10 cellular contexts compared by ENCODE assay signal in genomic region chr7:101936223-101936611, GRCh38.
DNase-seq lines count a peak whose midpoint lies in the region; ATAC-seq and TF ChIP-seq lines count a peak whose summit lies in the region.
"Had no signal": no experiment of that assay in that cellular context is flagged by ENCODE, and none has a peak within 500 bp of the region (broad histone marks: within the 10 kb centered on the region; RNA-seq: fewer than 3 reads in every experiment).

No MANE protein-coding gene starts in this region.

- no peaks in the 10 kb centered on the region for H3K9me3 Mint-ChIP-seq in IgD-negative memory B cell
- H3K9me3 Mint-ChIP-seq: activated naive CD4-positive, alpha-beta T cell treated with anti-CD3 and anti-CD28 coated beads, Interleukin-2, amount 50 U/mL, for 24 hours had no signal

- H3K4me1 ChIP-seq in mucosa of descending colon (ENCODE audit: low read depth) (peaks cover 54% of the 10 kb centered on the region), tibial artery (peaks cover 12 to 51% (median 33%) of the 10 kb centered on the region in 4 donors)

- intact Hi-C loops in mucosa of descending colon (cut with DNase I, micrococcal nuclease), result no loop called here
- intact Hi-C loops in tibial artery (cut with DNase I; ENCODE audit: low total_unique reads), result loop anchor here (5.0 kb wide), 1 partner anchor 119 kb away; the partner anchor contains the start of gene CUX1

- H3K4me3 Mint-ChIP-seq in IgD-negative memory B cell, result peak overlapping the region in 3 of 4 donors; percentile 38 to 82 (median 81)
- H3K4me3 Mint-ChIP-seq: activated naive CD4-positive, alpha-beta T cell treated with anti-CD3 and anti-CD28 coated beads, Interleukin-2, amount 50 U/mL, for 24 hours had no signal

- peaks cover 2% of the 10 kb centered on the region for H3K36me3 Mint-ChIP-seq in IgD-negative memory B cell
- H3K36me3 Mint-ChIP-seq: activated naive CD4-positive, alpha-beta T cell treated with anti-CD3 and anti-CD28 coated beads, Interleukin-2, amount 50 U/mL, for 24 hours had no signal

- no peaks in the 10 kb centered on the region for H3K27me3 ChIP-seq in tibial artery

- peak; percentile 24 for ATAC-seq in mucosa of descending colon
- no peak for ATAC-seq in HG02798 (IDR thresholded peaks at IDR 0.05; ENCODE audit: poor library complexity, unreplicated experiment)

- peaks cover 18 to 32% (median 29%) of the 10 kb centered on the region in 3 donors for H3K4me1 Mint-ChIP-seq in IgD-negative memory B cell

- H3K4me3 ChIP-seq in epithelial cell of proximal tubule (ENCODE audit: low read depth, low read length) (peak overlapping the region; percentile 23), mucosa of descending colon (no peak overlapping the region), tibial artery (peak overlapping the region; percentile 45 to 52)

- no peaks in the 10 kb centered on the region for H3K36me3 ChIP-seq in mucosa of descending colon (ENCODE audit: low read depth)
- no peaks in the 10 kb centered on the region for H3K36me3 ChIP-seq in tibial artery

- H3K27me3 Mint-ChIP-seq in IgD-negative memory B cell, result peaks cover 2% of the 10 kb centered on the region
- H3K27me3 Mint-ChIP-seq: activated naive CD4-positive, alpha-beta T cell treated with anti-CD3 and anti-CD28 coated beads, Interleukin-2, amount 50 U/mL, for 24 hours had no signal

- no peak for DNase-seq in epithelial cell of proximal tubule (ENCODE audit: low read depth)
- peak in 2 of 3 donors; percentile 29 to 41 for DNase-seq in mucosa of descending colon
- DNase-seq in tibial artery, result no peak
- no peak for DNase-seq in COLO668 (lab: John Stamatoyannopoulos, UW; ENCODE audit: unreplicated experiment)
- no peak for DNase-seq in OCI-M2 (lab: John Stamatoyannopoulos, UW; ENCODE audit: unreplicated experiment)
- DNase-seq in stimulated activated CD4-positive, alpha-beta T cell treated with anti-CD3 and anti-CD28 coated beads, Interleukin-12 subunit alpha, Interleukin-12 subunit beta, amount 100 ng/mL, for 4 hours, result no peak
- DNase-seq: NCI-H1048 had no signal

- TF ChIP-seq CTCF in epithelial cell of proximal tubule (conservative IDR thresholded peaks at IDR 0.05; ENCODE audit: low read depth, low read length) (no peak), mucosa of descending colon (IDR thresholded peaks at IDR 0.05) (no peak), tibial artery (IDR thresholded peaks at IDR 0.05) (no peak)

- H3K27ac ChIP-seq in tibial artery, result peak overlapping the region; percentile 80 to 81

- H3K9me3 ChIP-seq in mucosa of descending colon, result no peaks in the 10 kb centered on the region
- H3K9me3 ChIP-seq in tibial artery, result no peaks in the 10 kb centered on the region

- no peak overlapping the region for H3K27ac Mint-ChIP-seq in IgD-negative memory B cell
- H3K27ac Mint-ChIP-seq: activated naive CD4-positive, alpha-beta T cell treated with anti-CD3 and anti-CD28 coated beads, Interleukin-2, amount 50 U/mL, for 24 hours had no signal

Comparison
In these comparisons a context has a peak if more than half of its experiments do, and no peak if none do; other contexts are left out.
1. DNase-seq: peak in mucosa of descending colon (2 of 3); none in epithelial cell of proximal tubule (single experiment), tibial artery (0 of 2), COLO668 (single experiment), OCI-M2 (single experiment) and stimulated activated CD4-positive, alpha-beta T cell treated with anti-CD3 and anti-CD28 coated beads, Interleukin-12 subunit alpha, Interleukin-12 subunit beta, amount 100 ng/mL, for 4 hours (single experiment).